8 cellular contexts compared by ENCODE assay signal in genomic region chr13:30421093-30422055, GRCh38. TPM values are rescaled to one million over a fixed set of nuclear protein-coding genes. Genes with fewer than 3 reads are reported as not detected.
DNase-seq lines count a peak whose midpoint lies in the region; ATAC-seq and TF ChIP-seq lines count a peak whose summit lies in the region.

No MANE protein-coding gene starts in this region.

- DNase-seq in GM10266 (ENCODE audit: extremely low spot score) = peak; percentile 69
- DNase-seq in NCI-H524 (lab: John Stamatoyannopoulos, UW) = peak; percentile 45 to 70
- peak; percentile 59 for DNase-seq in activated CD8-positive, alpha-beta memory T cell treated with anti-CD3 and anti-CD28 coated beads, Interleukin-2, amount 10 ng/mL, durations not matched to agents 7 days and 5 days
- DNase-seq in epithelial cell of esophagus (ENCODE audit: low read depth) = peak; percentile 81
- peak; percentile 94 for DNase-seq in mesenteric fat pad (ENCODE audit: low spot score)
- DNase-seq in stimulated activated naive CD4-positive, alpha-beta T cell (lab: John Stamatoyannopoulos, UW) = peak in 4 of 6 experiments; percentile 20 to 43 (median 34)

- H3K27me3 Mint-ChIP-seq in activated CD8-positive, alpha-beta memory T cell treated with anti-CD3 and anti-CD28 coated beads, Interleukin-2, amount 10 ng/mL, durations not matched to agents 7 days and 5 days = peaks cover 6% of the 10 kb centered on the region

- peak overlapping the region; percentile 46 for H3K4me3 ChIP-seq in epithelial cell of esophagus (ENCODE audit: low read length)

- H3K27ac Mint-ChIP-seq in activated CD8-positive, alpha-beta memory T cell treated with anti-CD3 and anti-CD28 coated beads, Interleukin-2, amount 10 ng/mL, durations not matched to agents 7 days and 5 days = peak overlapping the region; percentile 30

- TF ChIP-seq CTCF in GM10266 (IDR thresholded peaks at IDR 0.05; ENCODE audit: control insufficient read depth, insufficient read depth, low read depth, missing control alignments) (no peak), epithelial cell of esophagus (IDR thresholded peaks at IDR 0.05; ENCODE audit: insufficient read depth, low read depth, low read length, missing control alignments) (no peak)

- H3K4me1 Mint-ChIP-seq in activated CD8-positive, alpha-beta memory T cell treated with anti-CD3 and anti-CD28 coated beads, Interleukin-2, amount 10 ng/mL, durations not matched to agents 7 days and 5 days = peaks cover 14% of the 10 kb centered on the region

- H3K36me3 Mint-ChIP-seq in activated CD8-positive, alpha-beta memory T cell treated with anti-CD3 and anti-CD28 coated beads, Interleukin-2, amount 10 ng/mL, durations not matched to agents 7 days and 5 days = no peaks in the 10 kb centered on the region

- no peaks in the 10 kb centered on the region for H3K9me3 Mint-ChIP-seq in activated CD8-positive, alpha-beta memory T cell treated with anti-CD3 and anti-CD28 coated beads, Interleukin-2, amount 10 ng/mL, durations not matched to agents 7 days and 5 days (ENCODE audit: low read depth)

- CTCF ChIA-PET in activated CD8-positive, alpha-beta memory T cell treated with anti-CD3 and anti-CD28 coated beads, Interleukin-2, amount 10 ng/mL, durations not matched to agents 7 days and 5 days (lab: Charles Lee) = interaction anchor here (1.0 to 4.3 kb wide), 5 partner anchors 8 to 289 kb away, joined by 3 to 23 read pairs (median 4); no protein-coding TSS in a partner anchor

- peak overlapping the region; percentile 67 for H3K4me3 Mint-ChIP-seq in activated CD8-positive, alpha-beta memory T cell treated with anti-CD3 and anti-CD28 coated beads, Interleukin-2, amount 10 ng/mL, durations not matched to agents 7 days and 5 days

- ATAC-seq in HG02759 (IDR thresholded peaks at IDR 0.05; ENCODE audit: unreplicated experiment) (peak; percentile 57), HG03139 (IDR thresholded peaks at IDR 0.05; ENCODE audit: unreplicated experiment) (no peak)
- peak; percentile 48 for ATAC-seq in activated CD8-positive, alpha-beta memory T cell treated with anti-CD3 and anti-CD28 coated beads, Interleukin-2, amount 10 ng/mL, durations not matched to agents 7 days and 5 days

RNA-seq across cellular contexts. Expression of gene UBE2L5, which starts 0.9 kb away (rescaled TPM):
- not detected for total RNA-seq in activated CD8-positive, alpha-beta memory T cell treated with anti-CD3 and anti-CD28 coated beads, Interleukin-2, amount 10 ng/mL, durations not matched to agents 7 days and 5 days
- total RNA-seq in mesenteric fat pad = 0.26 TPM

RNA-seq across cellular contexts. Expression of gene HMGB1, which starts 44.4 kb away (rescaled TPM):
- 100 to 1,000 TPM; 716 to 739 TPM for total RNA-seq in activated CD8-positive, alpha-beta memory T cell treated with anti-CD3 and anti-CD28 coated beads, Interleukin-2, amount 10 ng/mL, durations not matched to agents 7 days and 5 days
- 209 TPM for total RNA-seq in mesenteric fat pad

Comparison
In these comparisons a context has a peak if more than half of its experiments do, and no peak if none do; other contexts are left out.
1. DNase-seq: peak in every context shown above with its lines; median percentile 94 in mesenteric fat pad; 81 in epithelial cell of esophagus; 69 in GM10266; 59 in activated CD8-positive, alpha-beta memory T cell treated with anti-CD3 and anti-CD28 coated beads, Interleukin-2, amount 10 ng/mL, durations not matched to agents 7 days and 5 days; 58 in NCI-H524; 34 in stimulated activated naive CD4-positive, alpha-beta T cell.